Comparison of ENCODE assay signal across 24 cellular contexts in the genomic region with DNA sequence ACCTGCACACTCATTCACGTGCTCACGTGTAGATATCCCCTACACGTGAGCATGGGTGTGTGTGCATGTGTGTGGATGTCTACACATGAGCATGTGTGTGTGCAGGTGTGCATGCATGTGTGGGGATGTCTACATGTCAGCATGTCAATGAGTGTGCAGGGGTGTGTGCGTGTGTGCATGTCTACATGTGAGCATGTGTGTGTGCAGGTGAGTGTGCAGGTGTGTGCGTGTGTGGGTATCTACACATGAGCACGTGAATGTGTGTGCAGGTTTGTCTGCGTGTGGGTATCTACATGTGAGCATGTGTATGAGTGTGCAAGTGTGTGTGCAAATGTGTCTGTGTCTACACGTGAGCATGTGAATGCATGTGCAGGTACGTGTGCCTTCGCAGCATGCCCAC.
"Had no signal": no experiment of that assay in that cellular context is flagged by ENCODE, and none has a peak within 500 bp of the region (broad histone marks: within the 10 kb centered on the region; RNA-seq: fewer than 3 reads in every experiment).

No MANE protein-coding gene starts in this region.

- H3K4me1 Mint-ChIP-seq: activated naive CD4-positive, alpha-beta T cell treated with anti-CD3 and anti-CD28 coated beads, Interleukin-2, amount 10 ng/mL, durations not matched to agents 7 days and 5 days; activated naive CD8-positive, alpha-beta T cell treated with anti-CD3 and anti-CD28 coated beads, Interleukin-2, amount 10 ng/mL, durations not matched to agents 7 days and 5 days; naive thymus-derived CD4-positive, alpha-beta T cell had no signal

- DNase-seq: activated CD4-positive, alpha-beta T cell treated with anti-CD3 and anti-CD28 coated beads for 48 hours; activated CD4-positive, alpha-beta T cell treated with anti-CD3 and anti-CD28 coated beads, Interleukin-2, amount 50 U/mL, for 48 hours; activated CD8-positive, alpha-beta memory T cell treated with anti-CD3 and anti-CD28 coated beads, Interleukin-2, amount 50 U/mL, for 4 hours; activated gamma-delta T cell; activated naive CD4-positive, alpha-beta T cell treated with anti-CD3 and anti-CD28 coated beads, Interleukin-2, amount 10 ng/mL, durations not matched to agents 7 days and 5 days; activated naive CD8-positive, alpha-beta T cell treated with anti-CD3 and anti-CD28 coated beads, Interleukin-2, amount 10 ng/mL, durations not matched to agents 7 days and 5 days; activated T-cell treated with anti-CD3 and anti-CD28 coated beads, Interleukin-2, amount 50 U/mL, for 24 hours; caudate nucleus; cortex of kidney; foreskin melanocyte; kidney; left colon; midbrain; naive thymus-derived CD4-positive, alpha-beta T cell; ovary; retina; stimulated activated CD4-positive, alpha-beta T cell treated with anti-CD3 and anti-CD28 coated beads, Interleukin-2, amount 100 ng/mL, for 24 hours; stimulated activated naive B cell treated with anti-CD40 and anti-IgM and Interleukin-4, amounts not matched to agents 10 μg/mL and 1 μg/mL and 100 μg/mL, for 72 hours; stomach; SW 1271; T-helper 9 cell; thyroid gland; upper lobe of right lung had no signal

- H3K4me3 Mint-ChIP-seq: activated naive CD4-positive, alpha-beta T cell treated with anti-CD3 and anti-CD28 coated beads, Interleukin-2, amount 10 ng/mL, durations not matched to agents 7 days and 5 days; activated naive CD8-positive, alpha-beta T cell treated with anti-CD3 and anti-CD28 coated beads, Interleukin-2, amount 10 ng/mL, durations not matched to agents 7 days and 5 days; activated T-cell treated with anti-CD3 and anti-CD28 coated beads, Interleukin-2, amount 50 U/mL, for 24 hours; naive thymus-derived CD4-positive, alpha-beta T cell; stimulated activated naive B cell treated with anti-CD40 and anti-IgM and Interleukin-4, amounts not matched to agents 10 μg/mL and 1 μg/mL and 100 μg/mL, for 72 hours; T-helper 1 cell treated with Interleukin-12 subunit alpha and Interleukin-12 subunit beta and Interleukin-4 antibody, amounts not matched to agents 30 μg/mL and 1 μg/mL, for 36 hours had no signal

- H3K27ac Mint-ChIP-seq: activated naive CD4-positive, alpha-beta T cell treated with anti-CD3 and anti-CD28 coated beads, Interleukin-2, amount 10 ng/mL, durations not matched to agents 7 days and 5 days; activated naive CD8-positive, alpha-beta T cell treated with anti-CD3 and anti-CD28 coated beads, Interleukin-2, amount 10 ng/mL, durations not matched to agents 7 days and 5 days; activated T-cell treated with anti-CD3 and anti-CD28 coated beads, Interleukin-2, amount 50 U/mL, for 24 hours; stimulated activated naive B cell treated with anti-CD40 and anti-IgM and Interleukin-4, amounts not matched to agents 10 μg/mL and 1 μg/mL and 100 μg/mL, for 72 hours; T-helper 1 cell treated with Interleukin-12 subunit alpha and Interleukin-12 subunit beta and Interleukin-4 antibody, amounts not matched to agents 30 μg/mL and 1 μg/mL, for 36 hours had no signal

- H3K36me3 Mint-ChIP-seq: activated naive CD4-positive, alpha-beta T cell treated with anti-CD3 and anti-CD28 coated beads, Interleukin-2, amount 10 ng/mL, durations not matched to agents 7 days and 5 days had no signal

- ATAC-seq: left colon; naive thymus-derived CD4-positive, alpha-beta T cell; stimulated activated naive B cell treated with anti-CD40 and anti-IgM and Interleukin-4, amounts not matched to agents 10 μg/mL and 1 μg/mL and 100 μg/mL, for 72 hours had no signal
